Comparison of ENCODE assay signal across 10 cellular contexts in the genomic region with DNA sequence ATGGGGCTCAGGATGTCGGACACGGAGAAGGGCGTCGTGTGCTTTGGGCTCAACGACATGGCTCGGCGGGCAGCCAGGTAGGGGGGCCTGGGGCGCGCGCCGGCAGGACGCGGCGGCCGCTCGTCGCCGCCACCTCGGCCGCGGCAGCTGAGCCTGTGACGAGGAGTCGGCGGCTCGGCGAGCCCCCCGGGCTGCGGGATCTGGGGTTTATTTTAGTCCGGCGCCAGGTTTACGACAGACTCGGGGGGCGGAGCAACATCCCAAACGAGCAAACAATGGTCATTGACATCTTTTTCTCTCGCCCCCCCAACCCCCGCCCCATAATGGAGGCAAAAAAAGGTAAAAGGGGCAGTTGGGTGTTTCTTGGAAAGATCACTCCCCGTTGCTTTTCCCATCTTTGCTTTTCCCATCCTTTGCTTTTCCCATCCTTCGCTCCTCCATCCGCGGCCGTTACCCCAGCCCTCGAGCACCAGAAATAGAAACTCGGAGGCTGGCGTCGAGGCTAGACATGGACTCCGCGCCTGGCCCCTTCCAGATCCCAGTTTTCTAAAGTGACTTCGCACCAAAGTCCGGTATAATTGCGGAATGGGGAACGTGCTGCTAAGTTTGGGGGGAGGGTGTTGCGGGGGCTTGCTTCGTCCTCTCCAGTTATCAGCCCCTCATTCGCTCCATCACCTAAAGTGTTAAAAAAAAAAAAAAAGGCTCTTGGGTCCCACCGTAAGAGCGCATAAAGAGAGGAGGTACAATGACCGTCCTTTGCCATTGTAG. TPM values are rescaled to one million over a fixed set of nuclear protein-coding genes. Genes with fewer than 3 reads are reported as not detected.
DNase-seq lines count a peak whose midpoint lies in the region; ATAC-seq and TF ChIP-seq lines count a peak whose summit lies in the region.
"Had no signal": no experiment of that assay in that cellular context is flagged by ENCODE, and none has a peak within 500 bp of the region (broad histone marks: within the 10 kb centered on the region; RNA-seq: fewer than 3 reads in every experiment).

Gene NKX2-4 (minus strand): TSS at position 186 of the 768 bp plus-strand sequence. CDS start 127 bp downstream, at position 59.

- no peaks in the 10 kb centered on the region for H3K9me3 Mint-ChIP-seq in dendritic cell treated with granulocyte-macrophage colony-stimulating factor and Interleukin-4, amounts not matched to agents 40 ng/mL and 50 ng/mL, for 4 days

- no peak within 1 kb of the TSS for H3K4me2 ChIP-seq in osteoblast (ENCODE audit: insufficient read depth, low read length)

- TF ChIP-seq POLR2A in lower leg skin (IDR thresholded peaks at IDR 0.05) = no peak

- peaks cover 73% of the 10 kb centered on the region for H3K27me3 Mint-ChIP-seq in dendritic cell treated with granulocyte-macrophage colony-stimulating factor and Interleukin-4, amounts not matched to agents 40 ng/mL and 50 ng/mL, for 4 days

- H3K79me2 ChIP-seq in osteoblast (ENCODE audit: insufficient read depth, low read length) = no peaks in the 10 kb centered on the region

- H4K20me1 ChIP-seq in osteoblast (ENCODE audit: insufficient read depth, low read length) = peaks cover 6% of the 10 kb centered on the region

- peaks cover 98% of the 10 kb centered on the region for H3K27me3 ChIP-seq in osteoblast (ENCODE audit: insufficient read depth, low read length)

- H3K4me3 Mint-ChIP-seq in dendritic cell treated with granulocyte-macrophage colony-stimulating factor and Interleukin-4, amounts not matched to agents 40 ng/mL and 50 ng/mL, for 4 days = peak within 1 kb of the TSS; percentile 52

- no peak for ATAC-seq in HG03469 (IDR thresholded peaks at IDR 0.05; ENCODE audit: unreplicated experiment)
- ATAC-seq: gastroesophageal sphincter had no signal

- intact Hi-C loops in dendritic cell treated with granulocyte-macrophage colony-stimulating factor and Interleukin-4, amounts not matched to agents 40 ng/mL and 50 ng/mL, for 4 days (cut with micrococcal nuclease) = loop anchor here (5.0 to 10.0 kb wide), 2 partner anchors 93 to 115 kb away; partner anchors contain the start of genes NKX2-2 and XRN2
- intact Hi-C loops in lower leg skin (cut with DNase I; ENCODE audit: low total_unique reads) = no loop called here

- no peaks in the 10 kb centered on the region for H3K36me3 ChIP-seq in osteoblast (ENCODE audit: insufficient read depth, low read length)
- H3K36me3 ChIP-seq: gastroesophageal sphincter, uterus had no signal

- DNase-seq in DMS 273 treated with DMSO at 0.1 percent for 48 hours (lab: John Stamatoyannopoulos, UW) (peak; percentile 1), NCI-H1092 (lab: John Stamatoyannopoulos, UW) (peak; percentile 33), osteoblast (ENCODE audit: insufficient read length, low spot score, missing footprints) (peak; percentile 64), HT-29 (ENCODE audit: low spot score) (no peak), lower leg skin (ENCODE audit: low spot score in 2 of 2) (no peak)
- DNase-seq in activated T-cell treated with anti-CD3 and anti-CD28 coated beads, Interleukin-2, amount 50 U/mL, for 48 hours = no peak
- DNase-seq: uterus had no signal

- H3K4me1 Mint-ChIP-seq in dendritic cell treated with granulocyte-macrophage colony-stimulating factor and Interleukin-4, amounts not matched to agents 40 ng/mL and 50 ng/mL, for 4 days (ENCODE audit: low read depth) = peaks cover 16% of the 10 kb centered on the region

- TF ChIP-seq CTCF in osteoblast (IDR thresholded peaks at IDR 0.05; ENCODE audit: extremely low read depth, low read depth, low read length) = no peak
- TF ChIP-seq CTCF in lower leg skin (IDR thresholded peaks at IDR 0.05) = no peak

- H3K4me1 ChIP-seq in osteoblast (ENCODE audit: insufficient read depth, low read length) = no peaks in the 10 kb centered on the region
- H3K4me1 ChIP-seq: uterus had no signal

- H2AFZ ChIP-seq in osteoblast (ENCODE audit: low read length) = no peak within 1 kb of the TSS

- H3K36me3 Mint-ChIP-seq in dendritic cell treated with granulocyte-macrophage colony-stimulating factor and Interleukin-4, amounts not matched to agents 40 ng/mL and 50 ng/mL, for 4 days (ENCODE audit: low read depth) = no peaks in the 10 kb centered on the region

- H3K4me3 ChIP-seq in osteoblast (ENCODE audit: insufficient read depth, low read length) (no peak within 1 kb of the TSS), lower leg skin (ENCODE audit: low read depth, poor library complexity, severe bottlenecking) (no peak within 1 kb of the TSS)
- H3K4me3 ChIP-seq: uterus had no signal

- no peaks in the 10 kb centered on the region for H3K9me3 ChIP-seq in osteoblast (ENCODE audit: low read depth, low read length)
- H3K9me3 ChIP-seq: uterus had no signal

- WGBS in lower leg skin, 2 donors = 10 to 15% methylated on average over 30 to 46 of the region's 57 CpGs

- H3K27ac Mint-ChIP-seq in dendritic cell treated with granulocyte-macrophage colony-stimulating factor and Interleukin-4, amounts not matched to agents 40 ng/mL and 50 ng/mL, for 4 days = no peak within 1 kb of the TSS

- no peak within 1 kb of the TSS for H3K27ac ChIP-seq in osteoblast (ENCODE audit: low read depth, low read length)
- H3K27ac ChIP-seq: gastroesophageal sphincter, uterus had no signal

RNA-seq across cellular contexts. Expression of gene NKX2-4, which starts in this region (rescaled TPM):
- total RNA-seq in osteoblast = not detected in 2 replicates
- not detected in 2 replicates for total RNA-seq in HT-29 (2014; rRNA removed; shearing (Covaris generic))
- total RNA-seq in lower leg skin = not detected
- total RNA-seq: gastroesophageal sphincter, uterus had no signal

Comparison
In these comparisons a context has a peak if more than half of its experiments do, and no peak if none do; other contexts are left out.
1. Peak in DNase-seq in osteoblast; RNA of the gene not detected or under 1 TPM.
2. DNase-seq: peak in DMS 273 treated with DMSO at 0.1 percent for 48 hours (single experiment) and NCI-H1092 (single experiment); none in HT-29 (single experiment), lower leg skin (0 of 2) and activated T-cell treated with anti-CD3 and anti-CD28 coated beads, Interleukin-2, amount 50 U/mL, for 48 hours (0 of 2).